ENCODE assay signal across 14 cellular contexts in the genomic region with DNA sequence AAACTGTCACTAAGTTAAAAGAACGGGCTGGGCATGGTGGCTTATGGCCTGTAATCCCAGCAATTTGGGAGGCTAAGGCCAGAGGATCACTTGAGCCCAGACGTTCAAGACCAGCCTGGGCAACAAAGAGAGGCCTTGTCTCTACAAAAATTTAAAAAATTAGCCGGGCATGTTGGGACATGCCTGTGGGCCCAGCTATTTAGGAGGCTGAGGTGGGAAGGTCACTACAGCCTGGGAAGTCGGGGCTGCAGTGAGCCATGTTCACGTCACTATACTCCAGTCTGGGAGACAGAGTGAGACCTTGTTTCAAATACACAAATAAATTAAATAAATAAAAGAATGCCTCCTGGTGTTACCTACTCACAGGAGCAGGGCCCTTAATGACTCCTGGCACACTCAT.
DNase-seq lines count a peak whose midpoint lies in the region; TF ChIP-seq lines count a peak whose summit lies in the region.
"Had no signal": no experiment of that assay in that cellular context is flagged by ENCODE, and none has a peak within 500 bp of the region (broad histone marks: within the 10 kb centered on the region; RNA-seq: fewer than 3 reads in every experiment).

No MANE protein-coding gene starts in this region.

- H3K27me3 ChIP-seq in layer of hippocampus (ENCODE audit: control insufficient read depth, insufficient read depth, low read length) (no peaks in the 10 kb centered on the region), stomach (no peaks in the 10 kb centered on the region)
- H3K27me3 ChIP-seq: cardiac muscle cell had no signal

- peaks cover 57 to 78% (median 64%) of the 10 kb centered on the region in 4 donors for H3K4me1 ChIP-seq in stomach

- TF ChIP-seq EP300 in stomach (IDR thresholded peaks at IDR 0.05), result no peak

- H3K36me3 ChIP-seq in stomach, result no peaks in the 10 kb centered on the region
- H3K36me3 ChIP-seq: cardiac muscle cell had no signal

- peaks cover 89% of the 10 kb centered on the region for H3K4me1 Mint-ChIP-seq in brain
- H3K4me1 Mint-ChIP-seq: immature natural killer cell; stimulated activated effector memory CD8-positive, alpha-beta T cell treated with anti-CD3 and anti-CD28 coated beads, Interleukin-12 subunit alpha, Interleukin-12 subunit beta, amount 100 ng/mL, for 72 hours had no signal

- peak overlapping the region in 4 of 5 experiments; percentile 35 to 90 (median 86) for H3K27ac Mint-ChIP-seq in brain
- H3K27ac Mint-ChIP-seq: activated CD8-positive, alpha-beta T cell treated with anti-CD3 and anti-CD28 coated beads for 36 hours; immature natural killer cell; stimulated activated effector memory CD8-positive, alpha-beta T cell treated with anti-CD3 and anti-CD28 coated beads, Interleukin-12 subunit alpha, Interleukin-12 subunit beta, amount 100 ng/mL, for 72 hours had no signal

- no peak for TF ChIP-seq CTCF in brain (conservative IDR thresholded peaks at IDR 0.05)
- TF ChIP-seq CTCF in stomach (IDR thresholded peaks at IDR 0.05), result no peak

- peaks cover 0 to 5% (median 0%) of the 10 kb centered on the region in 5 experiments for H3K9me3 Mint-ChIP-seq in brain
- H3K9me3 Mint-ChIP-seq: activated CD8-positive, alpha-beta T cell treated with anti-CD3 and anti-CD28 coated beads for 36 hours; stimulated activated effector memory CD8-positive, alpha-beta T cell treated with anti-CD3 and anti-CD28 coated beads, Interleukin-12 subunit alpha, Interleukin-12 subunit beta, amount 100 ng/mL, for 72 hours had no signal

- DNase-seq in LHCN-M2 (ENCODE audit: low read depth), result peak; percentile 53
- no peak for DNase-seq in stomach
- DNase-seq in amygdala (lab: John Stamatoyannopoulos, UW), result no peak
- no peak for DNase-seq in kidney glomerular epithelial cell (lab: John Stamatoyannopoulos, UW)
- DNase-seq in NCI-H1436 (lab: John Stamatoyannopoulos, UW), result no peak
- DNase-seq in T-helper 2 cell, result no peak
- DNase-seq: activated CD8-positive, alpha-beta T cell treated with anti-CD3 and anti-CD28 coated beads for 36 hours; immature natural killer cell; NCI-H1436 treated with DMSO at 0.1 percent for 48 hours; stimulated activated CD4-positive, alpha-beta T cell treated with anti-CD3 and anti-CD28 coated beads, Interleukin-12 subunit alpha, Interleukin-12 subunit beta, amount 100 ng/mL, for 4 hours had no signal

- WGBS in stomach, 5 donors, result 66 to 80% (median 74%) methylated on average over 5 of the region's 5 CpGs

- H3K27ac ChIP-seq in layer of hippocampus (ENCODE audit: low read depth, low read length) (peak overlapping the region; percentile 89), stomach (peak overlapping the region; percentile 61 to 85 (median 81))
- H3K27ac ChIP-seq: cardiac muscle cell had no signal

- intact Hi-C loops in stomach (cut with DNase I; ENCODE audit: low total_unique reads), result loop anchor here (10.0 kb wide), 1 partner anchor 60 kb away; no protein-coding TSS in a partner anchor

- no peak for TF ChIP-seq POLR2A in stomach (IDR thresholded peaks at IDR 0.05)

- H3K4me3 Mint-ChIP-seq in brain, result peak overlapping the region in 1 of 5 experiments; percentile 14
- H3K4me3 Mint-ChIP-seq: activated CD8-positive, alpha-beta T cell treated with anti-CD3 and anti-CD28 coated beads for 36 hours; immature natural killer cell; stimulated activated effector memory CD8-positive, alpha-beta T cell treated with anti-CD3 and anti-CD28 coated beads, Interleukin-12 subunit alpha, Interleukin-12 subunit beta, amount 100 ng/mL, for 72 hours had no signal

- H3K9me3 ChIP-seq in stomach, result no peaks in the 10 kb centered on the region

- peaks cover 22% of the 10 kb centered on the region for H3K36me3 Mint-ChIP-seq in brain
- H3K36me3 Mint-ChIP-seq: immature natural killer cell; stimulated activated effector memory CD8-positive, alpha-beta T cell treated with anti-CD3 and anti-CD28 coated beads, Interleukin-12 subunit alpha, Interleukin-12 subunit beta, amount 100 ng/mL, for 72 hours had no signal

- H3K27me3 Mint-ChIP-seq in brain, result peaks cover 4% of the 10 kb centered on the region

- no peak overlapping the region for H3K4me3 ChIP-seq in stomach
- H3K4me3 ChIP-seq: cardiac muscle cell had no signal
